Comparison of ENCODE assay signal across 18 cellular contexts in genomic region chr14:95741051-95741490, GRCh38. TPM values are rescaled to one million over a fixed set of nuclear protein-coding genes. Genes with fewer than 3 reads are reported as not detected.
DNase-seq lines count a peak whose midpoint lies in the region; TF ChIP-seq lines count a peak whose summit lies in the region.
"Had no signal": no experiment of that assay in that cellular context is flagged by ENCODE, and none has a peak within 500 bp of the region (broad histone marks: within the 10 kb centered on the region; RNA-seq: fewer than 3 reads in every experiment).

No MANE protein-coding gene starts in this region.

- H3K27ac ChIP-seq in VCaP, result peak overlapping the region; percentile 71
- H3K27ac ChIP-seq: heart right ventricle, neutrophil, SK-N-MC, spleen, tibial nerve had no signal

- DNase-seq in H4 (ENCODE audit: low spot score), result peak; percentile 26
- DNase-seq in NCI-H187 (lab: John Stamatoyannopoulos, UW), result peak; percentile 75 to 76
- DNase-seq in renal cortical epithelial cell (ENCODE audit: low read depth), result peak; percentile 33
- DNase-seq in SK-N-DZ (ENCODE audit: low spot score), result no peak
- DNase-seq in HK-2 (ENCODE audit: unreplicated experiment), result no peak
- DNase-seq in stimulated activated naive CD4-positive, alpha-beta T cell treated with Interleukin-2 at 50 U/mL for 16 hours (lab: John Stamatoyannopoulos, UW), result no peak
- DNase-seq in foreskin melanocyte, result no peak
- DNase-seq: activated CD4-positive, alpha-beta T cell treated with anti-CD3 and anti-CD28 coated beads for 36 hours; activated T-cell treated with anti-CD3 and anti-CD28 coated beads, Interleukin-2, amount 50 U/mL, for 4 hours; anterior cingulate cortex; effector memory CD4-positive, alpha-beta T cell; heart right ventricle; NCI-H524 treated with DMSO at 0.1 percent for 48 hours; spleen had no signal

- TF ChIP-seq CTCF in VCaP (conservative IDR thresholded peaks at IDR 0.05), result no peak

RNA-seq across cellular contexts. Expression of gene TCL1A, which starts 27.1 kb away (rescaled TPM):
- total RNA-seq in H4 (2014; rRNA removed; shearing (Covaris generic)), result not detected in 2 replicates
- not detected in 2 replicates for total RNA-seq in renal cortical epithelial cell
- not detected in 2 replicates for polyA plus RNA-seq in SK-N-DZ (2014; cell fraction: cytosol; rRNA removed)
- not detected in 2 replicates for polyA plus RNA-seq in SK-N-DZ (2014; cell fraction: nucleus; rRNA removed)
- total RNA-seq: activated CD4-positive, alpha-beta T cell treated with anti-CD3 and anti-CD28 coated beads for 36 hours; tibial nerve had no signal

RNA-seq across cellular contexts. Expression of gene TCL1B, which starts 54.8 kb away (rescaled TPM):
- total RNA-seq in H4 (2014; rRNA removed; shearing (Covaris generic)), result not detected in 2 replicates
- not detected in 2 replicates for total RNA-seq in renal cortical epithelial cell
- not detected in 2 replicates for polyA plus RNA-seq in SK-N-DZ (2014; cell fraction: cytosol; rRNA removed)
- polyA plus RNA-seq in SK-N-DZ (2014; cell fraction: nucleus; rRNA removed), result not detected in 2 replicates
- total RNA-seq: activated CD4-positive, alpha-beta T cell treated with anti-CD3 and anti-CD28 coated beads for 36 hours; activated T-cell treated with anti-CD3 and anti-CD28 coated beads, Interleukin-2, amount 50 U/mL, for 4 hours; heart right ventricle; tibial nerve had no signal
- polyA plus RNA-seq: heart right ventricle had no signal

Comparison
In these comparisons a context has a peak if more than half of its experiments do, and no peak if none do; other contexts are left out.
1. DNase-seq: peak in H4 (single experiment), NCI-H187 (2 of 2) and renal cortical epithelial cell (single experiment); none in SK-N-DZ (single experiment), HK-2 (single experiment), stimulated activated naive CD4-positive, alpha-beta T cell treated with Interleukin-2 at 50 U/mL for 16 hours (single experiment) and foreskin melanocyte (single experiment).